Comparison of ENCODE assay signal across 19 cellular contexts in the genomic region with DNA sequence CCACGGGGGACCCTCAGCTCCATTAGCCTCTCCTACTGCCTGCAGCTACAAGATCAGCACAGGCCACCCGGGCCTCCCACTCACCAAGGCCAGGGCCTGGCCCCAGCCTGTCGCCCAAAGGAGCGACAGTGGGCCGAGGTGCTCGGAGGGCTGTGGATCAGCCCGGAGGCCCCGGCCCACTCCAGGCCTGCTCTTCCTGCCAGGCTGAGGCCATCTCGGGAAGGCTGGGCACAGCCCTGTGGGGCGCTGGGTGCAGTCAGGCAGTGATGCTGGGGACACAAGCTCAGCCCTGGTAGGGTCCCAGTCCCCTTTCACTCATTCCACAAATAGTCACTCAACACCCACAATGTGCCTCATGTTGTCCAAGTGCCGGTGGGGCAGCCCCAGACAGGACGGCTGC. TPM values are rescaled to one million over a fixed set of nuclear protein-coding genes. Genes with fewer than 3 reads are reported as not detected.
DNase-seq lines count a peak whose midpoint lies in the region; ATAC-seq and TF ChIP-seq lines count a peak whose summit lies in the region.
"Had no signal": no experiment of that assay in that cellular context is flagged by ENCODE, and none has a peak within 500 bp of the region (broad histone marks: within the 10 kb centered on the region; RNA-seq: fewer than 3 reads in every experiment).

No MANE protein-coding gene starts in this region.

- no peaks in the 10 kb centered on the region for H3K27me3 ChIP-seq in colonic mucosa
- no peaks in the 10 kb centered on the region for H3K27me3 ChIP-seq in left lung
- H3K27me3 ChIP-seq in psoas muscle (ENCODE audit: insufficient read depth in 3 of 3, low read length in 2 of 3): no peaks in the 10 kb centered on the region
- H3K27me3 ChIP-seq: ovary had no signal

- H3K4me1 ChIP-seq in colonic mucosa: peaks cover 11% of the 10 kb centered on the region
- H3K4me1 ChIP-seq in left lung: peaks cover 7 to 16% of the 10 kb centered on the region in 2 donors
- peaks cover 66% of the 10 kb centered on the region for H3K4me1 ChIP-seq in psoas muscle
- H3K4me1 ChIP-seq: foreskin keratinocyte had no signal

- H3K9me3 ChIP-seq in colonic mucosa (no peaks in the 10 kb centered on the region), left lung (no peaks in the 10 kb centered on the region), psoas muscle (no peaks in the 10 kb centered on the region)
- H3K9me3 ChIP-seq: ovary had no signal

- 61 to 75% (median 73%) methylated on average over 12 of the region's 12 CpGs for WGBS in psoas muscle, 3 donors

- ATAC-seq in left lung (no peak), psoas muscle (peak; percentile 2 to 19 (median 8))
- ATAC-seq: foreskin keratinocyte, GM12878, HCT116 had no signal

- H3K4me3 ChIP-seq in colonic mucosa (no peak overlapping the region), left lung (no peak overlapping the region), psoas muscle (peak overlapping the region; percentile 2)
- H3K4me3 ChIP-seq: GM12878, ovary had no signal

- intact Hi-C loops in colonic mucosa (cut with DNase I): no loop called here
- intact Hi-C loops in left lung (cut with DNase I): no loop called here
- intact Hi-C loops in psoas muscle (cut with DNase I): no loop called here

- H3K36me3 ChIP-seq in colonic mucosa (no peaks in the 10 kb centered on the region), left lung (no peaks in the 10 kb centered on the region), psoas muscle (ENCODE audit: insufficient read depth in 1 of 2, low read depth in 1 of 2) (no peaks in the 10 kb centered on the region)
- H3K36me3 ChIP-seq: brain microvascular endothelial cell, ovary had no signal

- H3K27ac ChIP-seq in colonic mucosa (peak overlapping the region; percentile 40), left lung (peak overlapping the region; percentile 36 to 55), psoas muscle (peak overlapping the region; percentile 61)
- H3K27ac ChIP-seq: brain microvascular endothelial cell, foreskin keratinocyte, ovary had no signal

- no peak for TF ChIP-seq CTCF in colonic mucosa (IDR thresholded peaks at IDR 0.05)
- no peak for TF ChIP-seq CTCF in left lung (IDR thresholded peaks at IDR 0.05)
- TF ChIP-seq CTCF in psoas muscle (IDR thresholded peaks at IDR 0.05): no peak

- peak overlapping the region; percentile 4 to 27 for H3K9ac ChIP-seq in colonic mucosa (ENCODE audit: low read depth in 2 of 2, low read length in 2 of 2)

- DNase-seq in COLO668 (lab: John Stamatoyannopoulos, UW; ENCODE audit: unreplicated experiment) (peak; percentile 71), colonic mucosa (no peak), left lung (no peak), psoas muscle (no peak), superior temporal gyrus (ENCODE audit: extremely low spot score) (no peak), RKO (ENCODE audit: low spot score) (no peak), NCI-H187 treated with DMSO at 0.1 percent for 48 hours (lab: John Stamatoyannopoulos, UW) (no peak), GM19240 (ENCODE audit: insufficient read length, low spot score) (no peak)
- DNase-seq: activated CD4-positive, alpha-beta T cell treated with anti-CD3 and anti-CD28 coated beads, Interleukin-2, amount 10 ng/mL, durations not matched to agents 7 days and 5 days; activated CD8-positive, alpha-beta memory T cell treated with anti-CD3 and anti-CD28 coated beads, Interleukin-2, amount 50 U/mL, for 4 hours; brain microvascular endothelial cell; foreskin keratinocyte; kidney glomerular epithelial cell; NCI-H187; NCI-H226; ovary; stimulated activated CD4-positive, alpha-beta T cell treated with anti-CD3 and anti-CD28 coated beads, Interleukin-2, amount 100 ng/mL, for 48 hours had no signal

RNA-seq across cellular contexts. Expression of a gene that starts 58.8 kb away (rescaled TPM):
- total RNA-seq in colonic mucosa (10 to 100 TPM; 45.0 to 56.0 TPM), left lung (10 to 100 TPM; 41.8 to 44.0 TPM), psoas muscle (10 to 100 TPM; 53.1 to 83.3 (median 60.8) TPM)
- polyA plus RNA-seq in psoas muscle: 10 to 100 TPM in 2 of 3 donors, 1 to 10 TPM in 1; 2.6 to 23.7 (median 11.0) TPM
